In the genomic region with DNA sequence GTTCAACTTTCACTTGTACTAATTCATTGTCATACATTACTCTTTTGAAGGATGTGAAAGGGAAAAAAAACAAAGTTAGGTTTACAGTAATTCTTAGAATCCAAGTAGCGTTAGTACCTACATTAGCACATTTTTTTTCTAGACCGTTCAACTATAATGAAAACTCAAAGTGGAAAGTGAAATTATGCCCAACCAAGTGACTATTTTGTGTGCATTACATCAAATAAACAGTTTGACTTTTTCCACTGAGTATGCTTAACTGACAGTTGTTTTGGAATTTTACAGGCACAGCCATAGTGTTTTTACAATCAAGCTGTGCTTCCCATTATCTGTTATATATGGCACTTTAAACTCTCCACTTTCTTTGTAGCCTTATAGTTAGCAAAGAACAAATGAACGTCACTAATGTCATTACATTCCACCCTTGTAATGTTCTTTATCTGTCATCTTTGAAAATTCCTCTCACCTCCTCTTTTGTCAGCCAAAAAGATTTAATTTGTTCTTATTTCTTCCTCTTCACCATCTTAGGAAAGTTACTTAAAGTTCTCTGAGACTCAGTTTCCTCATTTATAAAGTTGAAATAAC, we compare ENCODE assay signal across 17 cellular contexts.
DNase-seq lines count a peak whose midpoint lies in the region; ATAC-seq, FAIRE-seq and TF ChIP-seq lines count a peak whose summit lies in the region.
"Had no signal": no experiment of that assay in that cellular context is flagged by ENCODE, and none has a peak within 500 bp of the region (broad histone marks: within the 10 kb centered on the region; RNA-seq: fewer than 3 reads in every experiment).

No MANE protein-coding gene starts in this region.

- H3K4me2 ChIP-seq in PC-9 (no peak overlapping the region), H9 (ENCODE audit: insufficient read depth, insufficient read length, low read length) (no peak overlapping the region)
- H3K4me2 ChIP-seq: BLaER1 had no signal

- H3K79me2 ChIP-seq in PC-9 (ENCODE audit: low read depth) (no peaks in the 10 kb centered on the region), H9 (ENCODE audit: insufficient read depth, low read length) (no peaks in the 10 kb centered on the region)

- ATAC-seq in stimulated activated memory B cell treated with anti-CD40 and anti-IgM and Interleukin-4, amounts not matched to agents 10 μg/mL and 1 μg/mL and 100 μg/mL, for 72 hours, result no peak
- ATAC-seq: GM12878 had no signal

- TF ChIP-seq CTCF in PC-9 (conservative IDR thresholded peaks at IDR 0.05) (no peak), H9 (conservative IDR thresholded peaks at IDR 0.05) (no peak)

- H3K4ac ChIP-seq in H9 (ENCODE audit: low read depth, low read length), result no peak overlapping the region

- H2BK15ac ChIP-seq in H9 (ENCODE audit: low read depth, low read length), result no peak overlapping the region

- FAIRE-seq in GM18507 (lab: Jason Lieb, UNC), result peak; percentile 15
- FAIRE-seq: GM12878 had no signal

- no peak overlapping the region for H3K14ac ChIP-seq in H9 (ENCODE audit: insufficient read depth, low read length)

- H3K23me2 ChIP-seq in H9 (ENCODE audit: insufficient read length, low read depth, low read length, poor library complexity, severe bottlenecking), result no peaks in the 10 kb centered on the region

- H3K9me3 Mint-ChIP-seq in H9, result no peaks in the 10 kb centered on the region
- H3K9me3 Mint-ChIP-seq in stimulated activated memory B cell treated with anti-CD40 and anti-IgM and Interleukin-4, amounts not matched to agents 10 μg/mL and 1 μg/mL and 100 μg/mL, for 72 hours, result no peaks in the 10 kb centered on the region

- H2AK5ac ChIP-seq in H9 (ENCODE audit: insufficient read length, low read length), result no peak overlapping the region

- no peaks in the 10 kb centered on the region for H3K79me1 ChIP-seq in H9 (ENCODE audit: insufficient read depth, low read depth, low read length, poor library complexity, severe bottlenecking)

- no peak overlapping the region for H3K56ac ChIP-seq in H9 (ENCODE audit: insufficient read length, low read depth, low read length)

- H3K9ac ChIP-seq in H9 (ENCODE audit: extremely low read depth, insufficient read length, low read length), result no peak overlapping the region
- H3K9ac ChIP-seq: BLaER1, GM23248 had no signal

- H3K4me3 ChIP-seq in PC-9, result no peak overlapping the region
- H3K4me3 ChIP-seq: BLaER1, GM12878, GM23248, HAP-1 had no signal

- POLR2A ChIA-PET in PC-9 (lab: Charles Lee; ENCODE audit: unreplicated experiment), result no interaction called here

- no peak overlapping the region for H2BK20ac ChIP-seq in H9 (ENCODE audit: low read depth, low read length, poor library complexity, severe bottlenecking)

- H3K9me3 ChIP-seq in PC-9 (ENCODE audit: insufficient read depth, low read depth) (no peaks in the 10 kb centered on the region; the same call in 1 of the 2 replicates), H9 (ENCODE audit: control insufficient read depth, low read depth, low read length) (no peaks in the 10 kb centered on the region)
- H3K9me3 ChIP-seq: BLaER1, HAP-1 had no signal

- no CpG with 5 or more reads among the region's 3 CpGs for WGBS in H9 (ENCODE audit: extremely low coverage, insufficient read length, low lambda C conversion rate)

- H2BK12ac ChIP-seq in H9 (ENCODE audit: insufficient read length, low read depth, low read length), result no peak overlapping the region

- H3K27ac ChIP-seq in PC-9, result no peak overlapping the region
- peak overlapping the region; percentile 90 for H3K27ac ChIP-seq in epithelial cell of prostate
- H3K27ac ChIP-seq in H9 (ENCODE audit: insufficient read length, low read depth, low read length), result no peak overlapping the region
- H3K27ac ChIP-seq: BLaER1, GM23248, HL-60 had no signal

- no peaks in the 10 kb centered on the region for H3K36me3 ChIP-seq in PC-9 (ENCODE audit: low read depth)
- H3K36me3 ChIP-seq: BLaER1, HAP-1 had no signal

- H3K23ac ChIP-seq in H9 (ENCODE audit: insufficient read length, low read depth, low read length), result no peak overlapping the region

- no peaks in the 10 kb centered on the region for H3K27me3 Mint-ChIP-seq in H9 (ENCODE audit: low read depth)
- no peaks in the 10 kb centered on the region for H3K27me3 Mint-ChIP-seq in stimulated activated memory B cell treated with anti-CD40 and anti-IgM and Interleukin-4, amounts not matched to agents 10 μg/mL and 1 μg/mL and 100 μg/mL, for 72 hours
- H3K27me3 Mint-ChIP-seq: CD4-positive, CD25-positive, alpha-beta regulatory T cell had no signal

- no peak overlapping the region for H2BK5ac ChIP-seq in H9 (ENCODE audit: insufficient read length, low read length)

- H3K4me1 ChIP-seq in PC-9 (replicated peaks; ENCODE audit: insufficient read depth) (no peaks in the 10 kb centered on the region), H9 (ENCODE audit: insufficient read depth, low read length) (no peaks in the 10 kb centered on the region)
- H3K4me1 ChIP-seq: BLaER1, HAP-1 had no signal

- H4K91ac ChIP-seq in H9 (ENCODE audit: insufficient read length, low read depth, low read length), result no peak overlapping the region

- 0 out of 4 replicates have a peak, but pooled peaks cover 0 to 3% of the 10 kb centered on the region in 2 experiments for H3K4me1 Mint-ChIP-seq in H9
- H3K4me1 Mint-ChIP-seq in stimulated activated memory B cell treated with anti-CD40 and anti-IgM and Interleukin-4, amounts not matched to agents 10 μg/mL and 1 μg/mL and 100 μg/mL, for 72 hours, result no peaks in the 10 kb centered on the region
- H3K4me1 Mint-ChIP-seq: CD4-positive, CD25-positive, alpha-beta regulatory T cell had no signal

- H3K27me3 ChIP-seq in PC-9 (ENCODE audit: insufficient read depth, low read depth) (no peaks in the 10 kb centered on the region), H9 (ENCODE audit: insufficient read depth, low read length) (no peaks in the 10 kb centered on the region)
- H3K27me3 ChIP-seq: BLaER1 had no signal

- no peak overlapping the region for H3K27ac Mint-ChIP-seq in H9
- H3K27ac Mint-ChIP-seq in stimulated activated memory B cell treated with anti-CD40 and anti-IgM and Interleukin-4, amounts not matched to agents 10 μg/mL and 1 μg/mL and 100 μg/mL, for 72 hours, result no peak overlapping the region
- H3K27ac Mint-ChIP-seq: CD4-positive, CD25-positive, alpha-beta regulatory T cell had no signal

- H4K20me1 ChIP-seq in PC-9 (ENCODE audit: insufficient read depth) (no peaks in the 10 kb centered on the region), H9 (ENCODE audit: control insufficient read depth, insufficient read depth, insufficient read length) (no peaks in the 10 kb centered on the region)
- H4K20me1 ChIP-seq: BLaER1 had no signal

- no peak overlapping the region for H3T11ph ChIP-seq in H9 (ENCODE audit: low read length)

- H4K5ac ChIP-seq in H9 (ENCODE audit: insufficient read length, low read depth, low read length), result no peak overlapping the region

- CTCF ChIA-PET in PC-9 (lab: Charles Lee), result no interaction called here

- no peak overlapping the region for H3K18ac ChIP-seq in H9 (ENCODE audit: insufficient read length, low read depth, low read length)

- H4K8ac ChIP-seq in H9 (replicated peaks; ENCODE audit: insufficient read length, low read depth, low read length), result no peak overlapping the region

- no peak overlapping the region for H3K4me3 Mint-ChIP-seq in H9
- H3K4me3 Mint-ChIP-seq in stimulated activated memory B cell treated with anti-CD40 and anti-IgM and Interleukin-4, amounts not matched to agents 10 μg/mL and 1 μg/mL and 100 μg/mL, for 72 hours, result no peak overlapping the region
- H3K4me3 Mint-ChIP-seq: CD4-positive, CD25-positive, alpha-beta regulatory T cell had no signal

- 0 out of 2 replicates have a peak overlapping the region, but pooled peaks have one; percentile 4 for H2AFZ ChIP-seq in PC-9
- no peak overlapping the region for H2AFZ ChIP-seq in H9 (ENCODE audit: low read length)
- H2AFZ ChIP-seq: GM23248 had no signal

- H3K36me3 Mint-ChIP-seq in H9 (ENCODE audit: insufficient read depth in 1 of 3, low read depth in 3 of 3), result no peaks in the 10 kb centered on the region
- no peaks in the 10 kb centered on the region for H3K36me3 Mint-ChIP-seq in stimulated activated memory B cell treated with anti-CD40 and anti-IgM and Interleukin-4, amounts not matched to agents 10 μg/mL and 1 μg/mL and 100 μg/mL, for 72 hours
- H3K36me3 Mint-ChIP-seq: CD4-positive, CD25-positive, alpha-beta regulatory T cell had no signal

- no peaks in the 10 kb centered on the region for H3K9me2 ChIP-seq in PC-9 (ENCODE audit: insufficient read depth)

- intact Hi-C loops in PC-9 (cut with micrococcal nuclease; ENCODE audit: unreplicated experiment), result loop anchor here (5.0 kb wide), 1 partner anchor 128 kb away; no protein-coding TSS in a partner anchor

- no TSS peak for BruUV-seq in PC-9 (replicated peaks; lab: Mats Ljungman, UMichigan)

- no peak overlapping the region for H2BK120ac ChIP-seq in H9 (ENCODE audit: low read depth, low read length, poor library complexity, severe bottlenecking)

- no peak for DNase-seq in GM18507 (ENCODE audit: extremely low spot score, insufficient read length, low read depth)
- no peak for DNase-seq in PC-9
- no peak for DNase-seq in epithelial cell of prostate (ENCODE audit: low read depth, low spot score)
- peak; percentile 34 for DNase-seq in medulla oblongata (ENCODE audit: extremely low spot score)
- no peak for DNase-seq in H9
- DNase-seq in NCI-H345 (lab: John Stamatoyannopoulos, UW), result no peak
- DNase-seq in DMS79 (lab: John Stamatoyannopoulos, UW), result no peak
- DNase-seq: 8988T; AML-193; CD4-positive, CD25-positive, alpha-beta regulatory T cell; DMS53; GM23248 had no signal

- no peaks in the 10 kb centered on the region for H3F3A ChIP-seq in PC-9 (ENCODE audit: insufficient read depth, low read depth)
